ENCODE assay signal across 1 cellular context in the genomic region with DNA sequence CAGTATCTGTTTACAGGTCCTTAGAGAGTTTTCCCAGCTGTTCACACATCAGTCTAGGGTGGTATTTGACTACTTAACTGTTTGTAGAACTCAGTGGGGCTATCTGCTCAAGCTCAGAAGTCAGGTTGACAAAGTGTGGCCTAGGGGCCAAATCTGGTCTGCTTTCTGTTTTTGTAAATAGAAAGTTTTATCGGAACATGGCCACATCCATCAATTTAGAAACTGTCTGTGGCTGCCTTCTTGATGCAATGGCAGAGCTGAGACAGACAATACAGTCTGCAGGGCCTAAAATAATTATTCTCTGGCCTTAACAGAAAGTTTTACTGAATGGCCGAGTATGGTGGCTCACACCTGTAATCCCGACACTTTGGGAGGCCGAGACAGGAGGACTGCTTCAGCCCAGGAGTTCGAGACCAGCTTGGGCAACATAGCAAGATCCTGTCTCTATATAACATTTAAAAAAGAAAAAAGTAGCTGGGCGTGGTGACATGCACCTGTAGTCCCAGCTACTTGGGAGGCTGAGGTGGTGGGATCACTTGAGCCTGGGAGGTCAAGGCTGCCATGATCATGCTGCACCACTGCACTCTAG.
TF ChIP-seq lines count a peak whose summit lies in the region.

No MANE protein-coding gene starts in this region.

TF ChIP-seq in GM23338, 12 proteins besides CTCF, POLR2A, EP300 and RAD21:
- TF ChIP-seq NANOG (IDR thresholded peaks at IDR 0.05; ENCODE audit: borderline replicate concordance) (no peak), EZH2 (IDR thresholded peaks at IDR 0.05; ENCODE audit: low read depth, unreplicated experiment) (no peak), STAT1 (IDR thresholded peaks at IDR 0.05; ENCODE audit: unreplicated experiment) (no peak)
